In the genomic region with DNA sequence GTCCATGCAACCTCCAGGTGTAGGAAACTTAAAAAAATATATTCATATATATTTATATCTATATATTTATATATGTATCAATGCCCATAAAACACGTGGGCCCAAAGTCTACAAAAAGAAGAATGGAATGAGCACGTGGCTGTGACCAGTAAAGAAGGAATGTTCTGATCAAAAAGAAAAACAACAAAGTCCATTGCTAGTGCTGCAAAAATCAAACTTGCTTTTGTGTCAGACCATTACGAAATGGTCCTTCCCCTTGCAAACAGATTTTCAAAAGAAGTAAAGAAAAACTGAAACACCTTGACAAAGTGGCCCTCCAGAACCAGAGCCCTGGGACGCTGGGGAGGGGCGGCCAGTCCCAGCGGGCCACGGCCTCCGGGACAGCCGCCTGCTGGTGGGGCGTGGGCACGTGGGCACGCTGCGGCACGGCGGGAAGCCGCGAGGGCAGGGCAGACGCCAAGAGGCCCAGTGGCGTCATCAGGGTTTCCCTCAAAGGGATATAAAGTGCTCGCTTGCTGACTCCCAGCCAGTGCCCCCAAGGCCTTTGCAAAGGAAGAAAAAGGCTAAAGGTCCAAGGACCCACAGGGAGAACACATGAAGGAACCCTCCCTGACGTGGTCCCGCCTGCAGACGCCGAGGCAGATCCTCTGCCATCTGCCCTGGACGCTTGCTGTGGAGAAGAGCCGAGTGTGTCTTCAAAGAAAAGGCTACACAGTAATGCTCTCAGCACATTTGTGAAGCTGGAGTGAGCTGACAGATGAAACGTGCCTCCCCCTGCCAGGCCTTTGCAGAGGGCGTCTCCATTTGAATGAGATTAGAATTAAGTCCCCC, we compare ENCODE assay signal across 18 cellular contexts.
A peak's percentile ranks its signal among the peaks of the same experiment; 100 is the strongest.
DNase-seq lines count a peak whose midpoint lies in the region; ATAC-seq and TF ChIP-seq lines count a peak whose summit lies in the region.
"Had no signal": no experiment of that assay in that cellular context is flagged by ENCODE, and none has a peak within 500 bp of the region (broad histone marks: within the 10 kb centered on the region; RNA-seq: fewer than 3 reads in every experiment).

No MANE protein-coding gene starts in this region.

- H3K36me3 ChIP-seq in GM23248 (ENCODE audit: low read depth) = no peaks in the 10 kb centered on the region; the same call in 1 of the 2 replicates
- H3K36me3 ChIP-seq: SJCRH30 had no signal

- H4K20me1 ChIP-seq in GM23248 (ENCODE audit: insufficient read depth) = no peaks in the 10 kb centered on the region

- no peaks in the 10 kb centered on the region for H3K79me2 ChIP-seq in GM23248 (ENCODE audit: insufficient read depth)

- ATAC-seq in GM21423 (IDR thresholded peaks at IDR 0.05; ENCODE audit: unreplicated experiment) (no peak), HG02840 (IDR thresholded peaks at IDR 0.05; ENCODE audit: low FRiP score, unreplicated experiment) (no peak)
- ATAC-seq: activated CD4-positive, alpha-beta T cell treated with anti-CD3 and anti-CD28 coated beads for 36 hours had no signal

- WGBS in GM23248 (ENCODE audit: low coverage in 1 of 2, low lambda C conversion rate in 2 of 2, missing lambda C conversion rate in 2 of 2), 2 experiments = 92 to 95% methylated on average over 26 to 28 of the region's 28 CpGs

- H3F3A ChIP-seq in GM23248 (ENCODE audit: insufficient read depth) = no peaks in the 10 kb centered on the region

- no peak overlapping the region for H2AFZ ChIP-seq in GM23248

- H3K27me3 ChIP-seq in GM23248 (replicated peaks; ENCODE audit: insufficient read depth) = no peaks in the 10 kb centered on the region
- H3K27me3 ChIP-seq: SJCRH30, tibial artery had no signal

- intact Hi-C loops in posterior vena cava (cut with DNase I) = loop anchor here in 1 of 2 donors (10.0 kb wide), 1 partner anchor 935 kb away; no protein-coding TSS in a partner anchor

- H3K9me2 ChIP-seq in GM23248 (ENCODE audit: insufficient read depth) = no peaks in the 10 kb centered on the region

- no peaks in the 10 kb centered on the region for H3K9me3 ChIP-seq in GM23248 (ENCODE audit: low read depth)
- H3K9me3 ChIP-seq: Caco-2, SJCRH30 had no signal

- no peak overlapping the region for H3K9ac ChIP-seq in GM23248

- no peak for TF ChIP-seq CTCF in fibroblast of mammary gland (conservative IDR thresholded peaks at IDR 0.05; ENCODE audit: control insufficient read depth, insufficient read depth, low read depth, low read length)

- in situ Hi-C loops in GM23248 (cut with MboI) = no loop called here

- H3K27ac ChIP-seq in GM23248 = no peak overlapping the region
- H3K27ac ChIP-seq: SJCRH30, tibial artery had no signal

- no peak overlapping the region for H3K4me3 ChIP-seq in GM23248
- no peak overlapping the region for H3K4me3 ChIP-seq in fibroblast of mammary gland (ENCODE audit: control insufficient read depth, low read depth, low read length)
- H3K4me3 ChIP-seq: SJCRH30, tibial artery had no signal

- H3K4me2 ChIP-seq in GM23248 (ENCODE audit: unreplicated experiment) = no peak overlapping the region

- no peaks in the 10 kb centered on the region for H3K4me1 ChIP-seq in GM23248 (ENCODE audit: insufficient read depth)
- H3K4me1 ChIP-seq: Caco-2, SJCRH30, tibial artery had no signal

- DNase-seq in GM23248 = peak; percentile 37
- peak; percentile 19 for DNase-seq in amniotic epithelial cell (ENCODE audit: low read depth)
- DNase-seq in fibroblast of mammary gland (ENCODE audit: low read depth) = peak; percentile 50
- peak; percentile 43 for DNase-seq in posterior vena cava (ENCODE audit: low spot score)
- DNase-seq in pons (ENCODE audit: low spot score) = no peak
- DNase-seq: activated CD4-positive, alpha-beta T cell treated with anti-CD3 and anti-CD28 coated beads for 36 hours; activated naive CD4-positive, alpha-beta T cell treated with anti-CD3 and anti-CD28 coated beads, Interleukin-2, amount 10 ng/mL, durations not matched to agents 7 days and 5 days; activated T-cell treated with anti-CD3 and anti-CD28 coated beads, Interleukin-2, amount 50 U/mL, for 48 hours; DND-41; NCI-H1417; NCI-H2081 treated with DMSO at 0.1 percent for 48 hours; occipital lobe; SJCRH30; T-helper 1 cell; tibial artery had no signal
